In genomic region chr9:127397722-127398647, GRCh38 we compare ENCODE assay signal across 8 cellular contexts. TPM values are rescaled to one million over a fixed set of nuclear protein-coding genes. Genes with fewer than 3 reads are reported as not detected.
DNase-seq lines count a peak whose midpoint lies in the region; ATAC-seq and TF ChIP-seq lines count a peak whose summit lies in the region.

No MANE protein-coding gene starts in this region.

- intact Hi-C loops in CD14-positive monocyte (cut with micrococcal nuclease) = loop anchor here (2.0 to 5.0 kb wide), 2 partner anchors 53 to 176 kb away; partner anchors contain the start of genes LRSAM1 (in 1 of the 2) and RPL12 (in 1 of the 2)

- DNase-seq in CD14-positive monocyte (ENCODE audit: low spot score) (no peak), HL-60 (ENCODE audit: low read depth in 1 of 2, low spot score in 1 of 2) (peak in 1 of 2 experiments; percentile 36), UCSD-AML1 (lab: John Stamatoyannopoulos, UW; ENCODE audit: unreplicated experiment) (peak; percentile 61), endothelial cell (ENCODE audit: low spot score) (peak; percentile 41), midbrain (lab: John Stamatoyannopoulos, UW) (peak; percentile 16), type B pancreatic cell (ENCODE audit: extremely low spot score, unreplicated experiment) (no peak), SIG-M5 (lab: John Stamatoyannopoulos, UW) (no peak)

- H3K36me3 Mint-ChIP-seq in CD14-positive monocyte (peaks cover 0 to 3% of the 10 kb centered on the region in 2 donors), endothelial cell (ENCODE audit: low read depth, unreplicated experiment) (no peaks in the 10 kb centered on the region), type B pancreatic cell (no peaks in the 10 kb centered on the region)

- H3K4me3 ChIP-seq in HL-60 (replicated peaks; ENCODE audit: insufficient read depth, low read length) = peak overlapping the region; percentile 31

- no peaks in the 10 kb centered on the region for H3K27me3 ChIP-seq in HL-60 (ENCODE audit: insufficient read depth, poor library complexity, severe bottlenecking)

- H3K27me3 Mint-ChIP-seq in CD14-positive monocyte (ENCODE audit: low read depth in 3 of 3) (peaks cover 12 to 29% (median 15%) of the 10 kb centered on the region in 3 donors), endothelial cell (ENCODE audit: unreplicated experiment) (peaks cover 6% of the 10 kb centered on the region), type B pancreatic cell (no peaks in the 10 kb centered on the region)

- no peak for ATAC-seq in HG03571 (IDR thresholded peaks at IDR 0.05; ENCODE audit: unreplicated experiment)

- peaks cover 0 to 3% (median 0%) of the 10 kb centered on the region in 7 donors for H3K9me3 Mint-ChIP-seq in CD14-positive monocyte
- H3K9me3 Mint-ChIP-seq in endothelial cell (ENCODE audit: unreplicated experiment) = no peaks in the 10 kb centered on the region
- no peaks in the 10 kb centered on the region for H3K9me3 Mint-ChIP-seq in type B pancreatic cell

- H3K4me3 Mint-ChIP-seq in CD14-positive monocyte (peak overlapping the region; percentile 76 to 89), endothelial cell (ENCODE audit: unreplicated experiment) (peak overlapping the region; percentile 83), type B pancreatic cell (peak overlapping the region; percentile 91)

- TF ChIP-seq CTCF in CD14-positive monocyte (IDR thresholded peaks at IDR 0.05) (no peak), HL-60 (IDR thresholded peaks at IDR 0.05; ENCODE audit: insufficient read depth, low read length) (no peak), endothelial cell (IDR thresholded peaks at IDR 0.05; ENCODE audit: unreplicated experiment) (no peak), type B pancreatic cell (conservative IDR thresholded peaks at IDR 0.05) (peak; percentile 63)

- H3K4me1 Mint-ChIP-seq in CD14-positive monocyte = peaks cover 15% of the 10 kb centered on the region
- H3K4me1 Mint-ChIP-seq in endothelial cell (ENCODE audit: unreplicated experiment) = peaks cover 3% of the 10 kb centered on the region
- H3K4me1 Mint-ChIP-seq in type B pancreatic cell (ENCODE audit: unreplicated experiment) = peaks cover 8% of the 10 kb centered on the region

- no peak overlapping the region for H3K27ac ChIP-seq in HL-60 (replicated peaks)

- peak overlapping the region in 2 of 7 donors; percentile 14 to 61 for H3K27ac Mint-ChIP-seq in CD14-positive monocyte
- H3K27ac Mint-ChIP-seq in endothelial cell (ENCODE audit: unreplicated experiment) = no peak overlapping the region
- peak overlapping the region; percentile 77 for H3K27ac Mint-ChIP-seq in type B pancreatic cell

RNA-seq across cellular contexts. Expression of gene SLC2A8, which starts 1.0 kb away (rescaled TPM):
- 1 to 10 TPM; 6.6 to 8.7 TPM for polyA plus RNA-seq in CD14-positive monocyte
- total RNA-seq in endothelial cell (ENCODE audit: unreplicated experiment) (21.5 TPM), type B pancreatic cell (ENCODE audit: low replicate concordance) (40.2 and 53.1 TPM in 2 replicates)

RNA-seq across cellular contexts. Expression of gene ZNF79, which starts 26.2 kb away (rescaled TPM):
- 1 to 10 TPM; 1.4 to 2.0 TPM for polyA plus RNA-seq in CD14-positive monocyte
- total RNA-seq in endothelial cell (ENCODE audit: unreplicated experiment) (12.6 TPM), type B pancreatic cell (ENCODE audit: low replicate concordance) (14.1 and 18.7 TPM in 2 replicates)

RNA-seq across cellular contexts. Expression of gene RPL12, which starts 53.2 kb away (rescaled TPM):
- 100 to 1,000 TPM; 417 to 490 TPM for polyA plus RNA-seq in CD14-positive monocyte
- total RNA-seq in endothelial cell (ENCODE audit: unreplicated experiment) = 1,208 TPM
- 1,238 and 1,343 TPM in 2 replicates for total RNA-seq in type B pancreatic cell (ENCODE audit: low replicate concordance)

RNA-seq across cellular contexts. Expression of gene LRSAM1, which starts 53.3 kb away (rescaled TPM):
- polyA plus RNA-seq in CD14-positive monocyte = 1 to 10 TPM; 6.0 to 8.2 TPM
- total RNA-seq in endothelial cell (ENCODE audit: unreplicated experiment) = 22.6 TPM
- total RNA-seq in type B pancreatic cell (ENCODE audit: low replicate concordance) = 16.0 and 20.6 TPM in 2 replicates

Comparison
In these comparisons a context has a peak if more than half of its experiments do, and no peak if none do; other contexts are left out.
1. DNase-seq: peak in UCSD-AML1 (single experiment), endothelial cell (single experiment) and midbrain (single experiment); none in CD14-positive monocyte (single experiment), type B pancreatic cell (single experiment) and SIG-M5 (single experiment).
2. Peak in every context shown above with its lines, with median percentiles within 50 percentile points of each other: H3K4me3 Mint-ChIP-seq.